ENCODE assay signal across 30 cellular contexts in the genomic region with DNA sequence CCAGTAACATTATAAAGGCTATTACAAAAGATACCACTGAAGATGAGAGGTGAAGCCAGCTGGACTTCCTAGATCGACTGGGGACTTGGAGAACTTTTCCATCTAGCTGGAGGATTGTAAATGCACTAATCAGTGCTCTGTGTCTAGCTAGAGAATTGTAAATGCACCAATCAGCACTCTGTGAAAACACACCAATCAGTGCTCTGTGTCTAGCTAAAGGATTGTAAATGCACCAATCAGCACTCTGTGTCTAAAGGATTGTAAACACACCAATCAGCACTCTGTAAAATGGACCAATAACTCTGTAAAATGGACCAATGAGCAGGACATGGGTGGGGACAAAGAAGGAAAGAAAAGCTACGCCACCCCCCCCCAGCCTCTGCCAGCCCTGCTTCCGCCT. TPM values are rescaled to one million over a fixed set of nuclear protein-coding genes. Genes with fewer than 3 reads are reported as not detected.
"Had no signal": no experiment of that assay in that cellular context is flagged by ENCODE, and none has a peak within 500 bp of the region (broad histone marks: within the 10 kb centered on the region; RNA-seq: fewer than 3 reads in every experiment).

No MANE protein-coding gene starts in this region.

- H3K4me1 ChIP-seq: esophagus squamous epithelium, gastrocnemius medialis, heart right ventricle, left lung, lower lobe of right lung had no signal

- H3K27me3 ChIP-seq: dorsolateral prefrontal cortex, esophagus squamous epithelium, gastrocnemius medialis, heart right ventricle, left lung had no signal

- H3K4me3 Mint-ChIP-seq: mesothelial cell of epicardium, naive B cell had no signal

- H3K27me3 Mint-ChIP-seq: naive B cell had no signal

- H3K9me3 ChIP-seq: esophagus squamous epithelium, gastrocnemius medialis, left lung, lower lobe of right lung, mucosa of descending colon had no signal

- H3K4me1 Mint-ChIP-seq: mesothelial cell of epicardium had no signal

- DNase-seq: dermis blood vessel endothelial cell; dorsolateral prefrontal cortex; effector CD4-positive, alpha-beta T cell; effector memory CD4-positive, alpha-beta T cell; erythroblast; esophagus squamous epithelium; foreskin fibroblast; foreskin melanocyte; gastrocnemius medialis; glutamatergic neuron; head of caudate nucleus; heart right ventricle; hippocampal formation; left cardiac atrium; left lung; left ventricle myocardium superior; lower lobe of right lung; mesenchymal stem cell; mucosa of descending colon; naive B cell had no signal

- H3K4me3 ChIP-seq: coronary artery, dorsolateral prefrontal cortex, esophagus squamous epithelium, gastrocnemius medialis, heart right ventricle, left lung, lower lobe of right lung, mucosa of descending colon had no signal

- H3K27ac Mint-ChIP-seq: mesothelial cell of epicardium had no signal

- H3K36me3 ChIP-seq: esophagus squamous epithelium, gastrocnemius medialis, heart right ventricle, left lung, lower lobe of right lung had no signal

- FAIRE-seq: colon, islet of Langerhans, keratinocyte had no signal

- H3K36me3 Mint-ChIP-seq: mesothelial cell of epicardium, naive B cell had no signal

- H3K27ac ChIP-seq: coronary artery, dorsolateral prefrontal cortex, epithelial cell of prostate, esophagus squamous epithelium, gastrocnemius medialis, heart right ventricle, left lung, lower lobe of right lung had no signal

- ATAC-seq: esophagus mucosa, gastrocnemius medialis, heart right ventricle, left cardiac atrium, left lung, left ventricle myocardium superior, lower lobe of right lung, mucosa of descending colon had no signal

RNA-seq across cellular contexts. Expression of gene PACSIN1, which starts 26.4 kb away (rescaled TPM):
- total RNA-seq: dermis blood vessel endothelial cell, esophagus mucosa, esophagus squamous epithelium, gastrocnemius medialis, glomerular endothelial cell, lower lobe of right lung, lung microvascular endothelial cell, mesenteric fat pad had no signal
- polyA plus RNA-seq: keratinocyte had no signal
